ENCODE assay signal across 1 cellular context in genomic region chr19:45038931-45039893, GRCh38.
TF ChIP-seq lines count a peak whose summit lies in the region.

TSS of gene CLASRP (plus strand) at chr19:45039045. CDS start at chr19:45040213, 1,168 bp downstream.

TF ChIP-seq in H1, 55 proteins besides CTCF, POLR2A, EP300 and RAD21:
- no peak for TF ChIP-seq GTF2F1 (IDR thresholded peaks at IDR 0.05; ENCODE audit: borderline replicate concordance, low read depth, low read length)
- peak in 1 of 2 experiments; percentile 87; a peak in 2 of 4 replicates for TF ChIP-seq HDAC2 (IDR thresholded peaks at IDR 0.05; ENCODE audit: borderline replicate concordance in 1 of 2, low read depth in 2 of 2, low read length in 2 of 2)
- TF ChIP-seq USF2 (IDR thresholded peaks at IDR 0.05; ENCODE audit: low read length): no peak
- TF ChIP-seq KDM5A (IDR thresholded peaks at IDR 0.05; ENCODE audit: low read length): no peak
- TF ChIP-seq SRF (IDR thresholded peaks at IDR 0.05; ENCODE audit: low read depth, low read length): no peak
- peak; percentile 66; the same call in 1 of the 2 replicates for TF ChIP-seq POLR2AphosphoS5 (IDR thresholded peaks at IDR 0.05; ENCODE audit: low read depth, low read length)
- no peak for TF ChIP-seq CHD2 (IDR thresholded peaks at IDR 0.05; ENCODE audit: low read length)
- peak; percentile 80 for TF ChIP-seq ASH2L (IDR thresholded peaks at IDR 0.05; ENCODE audit: low read length)
- no peak for TF ChIP-seq CHD7 (IDR thresholded peaks at IDR 0.05; ENCODE audit: insufficient replicate concordance, low read length)
- no peak for TF ChIP-seq JUN (IDR thresholded peaks at IDR 0.05; ENCODE audit: low read depth, low read length)
- TF ChIP-seq BACH1 (IDR thresholded peaks at IDR 0.05; ENCODE audit: low read length): no peak
- TF ChIP-seq SIRT6 (IDR thresholded peaks at IDR 0.05; ENCODE audit: low read length): no peak
- peak; percentile 94 for TF ChIP-seq PHF8 (conservative IDR thresholded peaks at IDR 0.05; ENCODE audit: low read depth, low read length)
- TF ChIP-seq SP1 (IDR thresholded peaks at IDR 0.05; ENCODE audit: low read depth, low read length): no peak
- no peak for TF ChIP-seq SIX5 (IDR thresholded peaks at IDR 0.05; ENCODE audit: low read depth, low read length)
- TF ChIP-seq RFX5 (IDR thresholded peaks at IDR 0.05; ENCODE audit: borderline replicate concordance, low read depth, low read length): no peak
- TF ChIP-seq NRF1 (IDR thresholded peaks at IDR 0.05; ENCODE audit: low read depth, low read length): no peak
- no peak for TF ChIP-seq RNF2 (IDR thresholded peaks at IDR 0.05; ENCODE audit: borderline replicate concordance, low read depth, low read length, missing control alignments, poor library complexity, severe bottlenecking)
- 0 out of 2 replicates have a peak, but pooled peaks have one; percentile 38 for TF ChIP-seq RBBP5 (IDR thresholded peaks at IDR 0.05; ENCODE audit: borderline replicate concordance, low read depth, low read length)
- TF ChIP-seq TAF7 (optimal IDR thresholded peaks at IDR 0.05; ENCODE audit: borderline replicate concordance, low read depth, low read length): no peak
- no peak for TF ChIP-seq SP2 (IDR thresholded peaks at IDR 0.05; ENCODE audit: low read length)
- no peak for TF ChIP-seq HDAC6 (IDR thresholded peaks at IDR 0.05; ENCODE audit: low read depth, low read length)
- TF ChIP-seq CEBPB (IDR thresholded peaks at IDR 0.05; ENCODE audit: low read depth, low read length): no peak
- no peak for TF ChIP-seq NANOG (IDR thresholded peaks at IDR 0.05; ENCODE audit: insufficient read depth, low read depth, low read length, poor library complexity, severe bottlenecking)
- TF ChIP-seq SP4 (IDR thresholded peaks at IDR 0.05; ENCODE audit: low read length): no peak
- TF ChIP-seq CREB1 (IDR thresholded peaks at IDR 0.05): peak; percentile 42; the same call in 1 of the 2 replicates
- TF ChIP-seq TCF12 (IDR thresholded peaks at IDR 0.05; ENCODE audit: low read depth, low read length): no peak
- TF ChIP-seq KDM1A (IDR thresholded peaks at IDR 0.05; ENCODE audit: borderline replicate concordance, low read length): no peak
- no peak for TF ChIP-seq CHD1 (IDR thresholded peaks at IDR 0.05; ENCODE audit: low read depth, low read length)
- no peak for TF ChIP-seq MAFK (IDR thresholded peaks at IDR 0.05; ENCODE audit: low read depth, low read length)
- peak; percentile 64 for TF ChIP-seq KDM4A (IDR thresholded peaks at IDR 0.05; ENCODE audit: low read depth, low read length, severe bottlenecking)
- no peak for TF ChIP-seq POU5F1 (IDR thresholded peaks at IDR 0.05; ENCODE audit: low read depth, low read length)
- no peak for TF ChIP-seq ATF3 (IDR thresholded peaks at IDR 0.05; ENCODE audit: insufficient read depth, low read depth, low read length)
- peak; percentile 20 to 63; a peak in 2 of 4 replicates for TF ChIP-seq SIN3A (conservative IDR thresholded peaks at IDR 0.05 in 1 of 2, IDR thresholded peaks at IDR 0.05 in 1 of 2; ENCODE audit: low read depth in 1 of 2, low read length in 2 of 2)
- TF ChIP-seq TBP (IDR thresholded peaks at IDR 0.05; ENCODE audit: low read depth, low read length): peak; percentile 46; the same call in 1 of the 2 replicates
- TF ChIP-seq CBX5 (IDR thresholded peaks at IDR 0.05; ENCODE audit: low read depth, low read length): no peak
- TF ChIP-seq SUZ12 (IDR thresholded peaks at IDR 0.05; ENCODE audit: low read length): no peak
- no peak for TF ChIP-seq JUND (IDR thresholded peaks at IDR 0.05; ENCODE audit: low read length)
- no peak for TF ChIP-seq FOSL1 (IDR thresholded peaks at IDR 0.05; ENCODE audit: insufficient read depth, low read depth, low read length)
- no peak for TF ChIP-seq RXRA (IDR thresholded peaks at IDR 0.05; ENCODE audit: insufficient read depth, low read depth, low read length)
- TF ChIP-seq E2F6 (IDR thresholded peaks at IDR 0.05): no peak
- TF ChIP-seq TAF1 (IDR thresholded peaks at IDR 0.05; ENCODE audit: low read depth, low read length): peak; percentile 70; the same call in 1 of the 2 replicates
- 0 out of 2 replicates have a peak, but pooled peaks have one; percentile 45 for TF ChIP-seq MAX (IDR thresholded peaks at IDR 0.05)
- TF ChIP-seq CTBP2 (IDR thresholded peaks at IDR 0.05; ENCODE audit: borderline replicate concordance, insufficient read depth, insufficient read length, low read length): no peak
- TF ChIP-seq EGR1 (IDR thresholded peaks at IDR 0.05; ENCODE audit: borderline replicate concordance, low read depth, low read length): no peak
- TF ChIP-seq SAP30 (IDR thresholded peaks at IDR 0.05; ENCODE audit: insufficient read depth, insufficient replicate concordance, low read length): peak; percentile 79
- no peak for TF ChIP-seq BCL11A (IDR thresholded peaks at IDR 0.05; ENCODE audit: low read depth in 2 of 2, low read length in 2 of 2)
- TF ChIP-seq GABPA (IDR thresholded peaks at IDR 0.05; ENCODE audit: borderline replicate concordance, insufficient read depth, low read length): peak; percentile 94
- TF ChIP-seq YY1 (IDR thresholded peaks at IDR 0.05; ENCODE audit: low read depth, low read length): no peak
- TF ChIP-seq TEAD4 (IDR thresholded peaks at IDR 0.05; ENCODE audit: low read depth, low read length): no peak
- TF ChIP-seq CBX8 (IDR thresholded peaks at IDR 0.05; ENCODE audit: borderline replicate concordance, low read depth, low read length): no peak
- no peak for TF ChIP-seq ZNF274 (IDR thresholded peaks at IDR 0.05; ENCODE audit: borderline replicate concordance, extremely low read depth, low read length)
- no peak for TF ChIP-seq ATF2 (IDR thresholded peaks at IDR 0.05; ENCODE audit: low read length)
- no peak for TF ChIP-seq BRCA1 (IDR thresholded peaks at IDR 0.05; ENCODE audit: low read depth, low read length)
- TF ChIP-seq EZH2 (IDR thresholded peaks at IDR 0.05; ENCODE audit: low read depth, low read length, severe bottlenecking): no peak
TF ChIP-seq in H1: peak in this region for 13.
